Comparison of ENCODE assay signal across 8 cellular contexts in genomic region chr18:52694804-52695203, GRCh38.
DNase-seq lines count a peak whose midpoint lies in the region; ATAC-seq, FAIRE-seq and TF ChIP-seq lines count a peak whose summit lies in the region.
"Had no signal": no experiment of that assay in that cellular context is flagged by ENCODE, and none has a peak within 500 bp of the region (broad histone marks: within the 10 kb centered on the region; RNA-seq: fewer than 3 reads in every experiment).

No MANE protein-coding gene starts in this region.

- no peaks in the 10 kb centered on the region for H3K4me1 ChIP-seq in suprapubic skin
- H3K4me1 ChIP-seq: adrenal gland had no signal

- peak; percentile 33 for DNase-seq in GM03348 (ENCODE audit: low spot score)
- DNase-seq in KBM-7 = peak; percentile 14
- no peak for DNase-seq in bronchial epithelial cell (ENCODE audit: low read depth)
- peak; percentile 28 for DNase-seq in neural crest cell (ENCODE audit: low read depth, low spot score)
- no peak for DNase-seq in suprapubic skin (ENCODE audit: low spot score in 2 of 2)
- no peak for DNase-seq in NCI-H345 (lab: John Stamatoyannopoulos, UW)
- DNase-seq: adrenal gland had no signal

- no peaks in the 10 kb centered on the region for H3K4me1 Mint-ChIP-seq in neural crest cell

- no peaks in the 10 kb centered on the region for H3K36me3 Mint-ChIP-seq in neural crest cell (ENCODE audit: low read depth)

- FAIRE-seq in bronchial epithelial cell (lab: Jason Lieb, UNC) = no peak

- no peak overlapping the region for H3K27ac ChIP-seq in suprapubic skin
- H3K27ac ChIP-seq: adrenal gland had no signal

- H3K4me3 ChIP-seq in bronchial epithelial cell (ENCODE audit: low read depth, low read length) (no peak overlapping the region), suprapubic skin (no peak overlapping the region)
- H3K4me3 ChIP-seq: adrenal gland had no signal

- H3K27me3 Mint-ChIP-seq in neural crest cell (ENCODE audit: low read depth) = peaks cover 9% of the 10 kb centered on the region

- H3K27me3 ChIP-seq in bronchial epithelial cell (ENCODE audit: control insufficient read depth, insufficient read depth, low read length) (no peaks in the 10 kb centered on the region), suprapubic skin (no peaks in the 10 kb centered on the region)
- H3K27me3 ChIP-seq: adrenal gland had no signal

- TF ChIP-seq POLR2A in suprapubic skin (IDR thresholded peaks at IDR 0.05) = no peak

- H3K9me3 Mint-ChIP-seq in neural crest cell = no peaks in the 10 kb centered on the region

- H3K27ac Mint-ChIP-seq in neural crest cell (ENCODE audit: unreplicated experiment) = no peak overlapping the region

- H3K36me3 ChIP-seq in bronchial epithelial cell (ENCODE audit: control insufficient read depth, insufficient read depth, low read length) (no peaks in the 10 kb centered on the region), suprapubic skin (no peaks in the 10 kb centered on the region)
- H3K36me3 ChIP-seq: adrenal gland had no signal

- ATAC-seq in HG03097 (IDR thresholded peaks at IDR 0.05; ENCODE audit: low FRiP score, unreplicated experiment) = no peak

- no peak for TF ChIP-seq EP300 in suprapubic skin (IDR thresholded peaks at IDR 0.05)

- in situ Hi-C loops in KBM-7 (cut with MboI; ENCODE audit: low pct_unique_long_range_greater_than_20kb, low sequenced_read_pairs) = no loop called here

- peak; percentile 22 for TF ChIP-seq CTCF in bronchial epithelial cell (IDR thresholded peaks at IDR 0.05; ENCODE audit: insufficient read depth, low read length, severe bottlenecking)
- TF ChIP-seq CTCF in neural crest cell (conservative IDR thresholded peaks at IDR 0.05) = peak; percentile 68
- TF ChIP-seq CTCF in suprapubic skin (IDR thresholded peaks at IDR 0.05) = no peak

- 84% methylated on average over 1 of the region's 1 CpG for WGBS in suprapubic skin

- H3K4me3 Mint-ChIP-seq in neural crest cell = no peak overlapping the region

- H3K9me3 ChIP-seq in suprapubic skin = no peaks in the 10 kb centered on the region
- H3K9me3 ChIP-seq: adrenal gland had no signal

Comparison
In these comparisons a context has a peak if more than half of its experiments do, and no peak if none do; other contexts are left out.
1. DNase-seq: peak in GM03348 (single experiment), KBM-7 (single experiment) and neural crest cell (single experiment); none in bronchial epithelial cell (single experiment), suprapubic skin (0 of 2) and NCI-H345 (single experiment).
2. CTCF ChIP-seq: peak in bronchial epithelial cell (single experiment) and neural crest cell (single experiment); none in suprapubic skin (0 of 2).